ENCODE assay signal across 32 cellular contexts in genomic region chr12:107283652-107284051, GRCh38.
"Had no signal": no experiment of that assay in that cellular context is flagged by ENCODE, and none has a peak within 500 bp of the region (broad histone marks: within the 10 kb centered on the region; RNA-seq: fewer than 3 reads in every experiment).

No MANE protein-coding gene starts in this region.

- H3K4me3 Mint-ChIP-seq: effector memory CD8-positive, alpha-beta T cell; immature natural killer cell; memory B cell; naive B cell; natural killer cell treated with Interleukin-12 subunit alpha and Interleukin-12 subunit beta and Interleukin-15 and Interleukin-18, amount 100 ng/mL, for 72 hours; neural crest cell; stimulated activated effector memory CD8-positive, alpha-beta T cell treated with anti-CD3 and anti-CD28 coated beads, Interleukin-12 subunit alpha, Interleukin-12 subunit beta, amount 100 ng/mL, for 72 hours had no signal

- H2AFZ ChIP-seq: parathyroid adenoma had no signal

- H3K36me3 ChIP-seq: esophagus squamous epithelium, heart right ventricle, neutrophil, right atrium auricular region, sigmoid colon, stomach, thyroid gland, vagina had no signal

- H3K27ac Mint-ChIP-seq: effector memory CD8-positive, alpha-beta T cell; immature natural killer cell; memory B cell; natural killer cell treated with Interleukin-12 subunit alpha and Interleukin-12 subunit beta and Interleukin-15 and Interleukin-18, amount 100 ng/mL, for 72 hours; progenitor cell of endocrine pancreas; stimulated activated effector memory CD8-positive, alpha-beta T cell treated with anti-CD3 and anti-CD28 coated beads, Interleukin-12 subunit alpha, Interleukin-12 subunit beta, amount 100 ng/mL, for 72 hours had no signal

- H3K79me2 ChIP-seq: parathyroid adenoma had no signal

- H3K9me3 ChIP-seq: esophagus squamous epithelium, mucosa of descending colon, neutrophil, thyroid gland, vagina had no signal

- ATAC-seq: effector memory CD8-positive, alpha-beta T cell; heart right ventricle; left ventricle myocardium superior; mucosa of descending colon; natural killer cell treated with Interleukin-12 subunit alpha and Interleukin-12 subunit beta and Interleukin-15 and Interleukin-18, amount 100 ng/mL, for 72 hours; stimulated activated effector memory CD8-positive, alpha-beta T cell treated with anti-CD3 and anti-CD28 coated beads, Interleukin-12 subunit alpha, Interleukin-12 subunit beta, amount 100 ng/mL, for 72 hours had no signal

- H3K4me1 ChIP-seq: esophagus squamous epithelium, heart right ventricle, parathyroid adenoma, right atrium auricular region, sigmoid colon, stomach, vagina had no signal

- DNase-seq: dermis blood vessel endothelial cell; effector memory CD8-positive, alpha-beta T cell; erythroblast; esophagus squamous epithelium; foreskin melanocyte; glutamatergic neuron; heart right ventricle; hippocampal formation; immature natural killer cell; left ventricle myocardium superior; mucosa of descending colon; naive B cell; sigmoid colon; stimulated activated CD4-positive, alpha-beta T cell treated with anti-CD3 and anti-CD28 coated beads, Interleukin-2, amount 100 ng/mL, for 24 hours; stimulated activated CD4-positive, alpha-beta T cell treated with anti-CD3 and anti-CD28 coated beads, Interleukin-4, amount 100 ng/mL, for 24 hours; stimulated activated naive CD4-positive, alpha-beta T cell treated with Interleukin-2 at 50 U/mL for 16 hours; stomach; thyroid gland; trophoblast cell had no signal

- H3K9me3 Mint-ChIP-seq: effector memory CD8-positive, alpha-beta T cell; immature natural killer cell; natural killer cell treated with Interleukin-12 subunit alpha and Interleukin-12 subunit beta and Interleukin-15 and Interleukin-18, amount 100 ng/mL, for 72 hours; neural crest cell had no signal

- FAIRE-seq: endometrium, keratinocyte had no signal

- H3K36me3 Mint-ChIP-seq: immature natural killer cell; memory B cell; naive B cell; natural killer cell treated with Interleukin-12 subunit alpha and Interleukin-12 subunit beta and Interleukin-15 and Interleukin-18, amount 100 ng/mL, for 72 hours; stimulated activated effector memory CD8-positive, alpha-beta T cell treated with anti-CD3 and anti-CD28 coated beads, Interleukin-12 subunit alpha, Interleukin-12 subunit beta, amount 100 ng/mL, for 72 hours had no signal

- H3K9ac ChIP-seq: parathyroid adenoma had no signal

- H3K27ac ChIP-seq: coronary artery, esophagus squamous epithelium, heart right ventricle, neutrophil, parathyroid adenoma, right atrium auricular region, sigmoid colon, stomach, thyroid gland, vagina had no signal

- H3K4me3 ChIP-seq: coronary artery, esophagus squamous epithelium, heart right ventricle, lung, mucosa of descending colon, right atrium auricular region, sigmoid colon, stomach, thyroid gland, vagina had no signal

- H3K4me1 Mint-ChIP-seq: memory B cell, naive B cell had no signal

- H3K27me3 ChIP-seq: neutrophil, right atrium auricular region, sigmoid colon, thyroid gland, vagina had no signal
